In genomic region chr5:83433891-83434290, GRCh38 we compare ENCODE assay signal across 19 cellular contexts. TPM values are rescaled to one million over a fixed set of nuclear protein-coding genes. Genes with fewer than 3 reads are reported as not detected.
DNase-seq lines count a peak whose midpoint lies in the region; ATAC-seq and TF ChIP-seq lines count a peak whose summit lies in the region.
"Had no signal": no experiment of that assay in that cellular context is flagged by ENCODE, and none has a peak within 500 bp of the region (broad histone marks: within the 10 kb centered on the region; RNA-seq: fewer than 3 reads in every experiment).

No MANE protein-coding gene starts in this region.

- TF ChIP-seq RAD21 in SK-N-SH (IDR thresholded peaks at IDR 0.05; ENCODE audit: low read length), result no peak

- H3K4me3 ChIP-seq in SK-N-SH (ENCODE audit: low read depth in 2 of 2, low read length in 1 of 2) (no peak overlapping the region), PC-3 (ENCODE audit: low read length) (no peak overlapping the region), fibroblast of the aortic adventitia (ENCODE audit: low read depth, low read length) (no peak overlapping the region), thyroid gland (replicated peaks in 1 of 3) (no peak overlapping the region)
- H3K4me3 ChIP-seq: MG63 had no signal

- H4K20me1 ChIP-seq in SK-N-SH (ENCODE audit: insufficient read depth), result no peaks in the 10 kb centered on the region
- H4K20me1 ChIP-seq in PC-3 (ENCODE audit: low read length), result no peaks in the 10 kb centered on the region

- no TSS peak for BruUV-seq in PC-3 (replicated peaks; lab: Mats Ljungman, UMichigan)

- H3K9me2 ChIP-seq in SK-N-SH (no peaks in the 10 kb centered on the region), PC-3 (replicated peaks; ENCODE audit: low read length) (no peaks in the 10 kb centered on the region)

- H3K27me3 ChIP-seq in SK-N-SH (ENCODE audit: insufficient read depth) (no peaks in the 10 kb centered on the region), PC-3 (ENCODE audit: low read length) (no peaks in the 10 kb centered on the region), thyroid gland (no peaks in the 10 kb centered on the region)
- H3K27me3 ChIP-seq: MG63 had no signal

- WGBS in SK-N-SH (ENCODE audit: low lambda C conversion rate), result 31% methylated on average over 2 of the region's 2 CpGs
- WGBS in thyroid gland, 2 donors, result 51 to 67% methylated on average over 2 of the region's 2 CpGs

- H3K4me1 Mint-ChIP-seq in activated CD4-positive, alpha-beta T cell treated with anti-CD3 and anti-CD28 coated beads for 36 hours, result no peaks in the 10 kb centered on the region

- CTCF ChIA-PET in SK-N-SH (lab: Yijun Ruan, JAX) (no interaction called here), PC-3 (lab: Charles Lee) (no interaction called here)
- CTCF ChIA-PET in activated CD4-positive, alpha-beta T cell treated with anti-CD3 and anti-CD28 coated beads for 36 hours (lab: Charles Lee), result interaction anchor here (0.7 kb wide), 1 partner anchor 125 kb away, joined by 6 read pairs; no protein-coding TSS in a partner anchor

- H3F3A ChIP-seq in SK-N-SH (replicated peaks; ENCODE audit: insufficient read depth), result no peaks in the 10 kb centered on the region
- H3F3A ChIP-seq in PC-3 (ENCODE audit: low read length, unreplicated experiment), result no peaks in the 10 kb centered on the region

- no peaks in the 10 kb centered on the region for H3K36me3 Mint-ChIP-seq in activated CD4-positive, alpha-beta T cell treated with anti-CD3 and anti-CD28 coated beads for 36 hours (ENCODE audit: low read depth)
- H3K36me3 Mint-ChIP-seq: T-cell had no signal

- DNase-seq in SK-N-SH, result no peak
- DNase-seq in PC-3, result peak; percentile 36
- DNase-seq in fibroblast of the aortic adventitia (ENCODE audit: low read depth), result peak; percentile 76
- DNase-seq in thyroid gland, result no peak
- no peak for DNase-seq in activated CD4-positive, alpha-beta T cell treated with anti-CD3 and anti-CD28 coated beads for 36 hours
- DNase-seq in Right ventricle myocardium inferior (ENCODE audit: missing footprints), result no peak
- DNase-seq in NCI-H1417 (lab: John Stamatoyannopoulos, UW), result no peak
- DNase-seq: C1 segment of cervical spinal cord, H7, Kasumi-1, MG63, NCI-H1092, NCI-H2081 treated with DMSO at 0.1 percent for 48 hours, NCI-H446 treated with DMSO at 0.1 percent for 48 hours, NCI-H69, Right ventricle myocardium superior, T-cell had no signal

- H3K27me3 Mint-ChIP-seq in activated CD4-positive, alpha-beta T cell treated with anti-CD3 and anti-CD28 coated beads for 36 hours, result no peaks in the 10 kb centered on the region
- H3K27me3 Mint-ChIP-seq: T-cell had no signal

- H3K79me2 ChIP-seq in SK-N-SH (ENCODE audit: insufficient read depth) (no peaks in the 10 kb centered on the region), PC-3 (ENCODE audit: low read length) (no peaks in the 10 kb centered on the region)

- no peak for TF ChIP-seq CTCF in SK-N-SH (IDR thresholded peaks at IDR 0.05)
- TF ChIP-seq CTCF in PC-3 (conservative IDR thresholded peaks at IDR 0.05; ENCODE audit: low read depth, low read length), result no peak
- TF ChIP-seq CTCF in fibroblast of the aortic adventitia (IDR thresholded peaks at IDR 0.05; ENCODE audit: insufficient read depth, low read length), result no peak
- TF ChIP-seq CTCF in thyroid gland (IDR thresholded peaks at IDR 0.05), result no peak

- H3K27ac ChIP-seq in SK-N-SH (ENCODE audit: low read depth in 2 of 2, low read length in 1 of 2) (peak overlapping the region in 1 of 2 experiments; percentile 10; a peak in 1 of 4 replicates), PC-3 (ENCODE audit: low read length) (no peak overlapping the region), thyroid gland (no peak overlapping the region)
- H3K27ac ChIP-seq: 22Rv1 had no signal

- H2AFZ ChIP-seq in SK-N-SH (ENCODE audit: low read depth), result no peak overlapping the region
- H2AFZ ChIP-seq in PC-3 (ENCODE audit: low read length), result no peak overlapping the region

- no peak for TF ChIP-seq POLR2A in thyroid gland (IDR thresholded peaks at IDR 0.05)

- H3K4me2 ChIP-seq in SK-N-SH, result no peak overlapping the region
- no peak overlapping the region for H3K4me2 ChIP-seq in PC-3 (ENCODE audit: low read length)

- H3K36me3 ChIP-seq in SK-N-SH (replicated peaks in 1 of 2; ENCODE audit: control insufficient read depth in 1 of 2, insufficient read depth in 2 of 2, low read length in 1 of 2) (no peaks in the 10 kb centered on the region), PC-3 (ENCODE audit: low read depth, low read length) (no peaks in the 10 kb centered on the region), thyroid gland (no peaks in the 10 kb centered on the region)
- H3K36me3 ChIP-seq: MG63 had no signal

- no peaks in the 10 kb centered on the region for H3K4me1 ChIP-seq in SK-N-SH (ENCODE audit: control insufficient read depth in 1 of 2, insufficient read depth in 2 of 2, low read depth in 1 of 2, low read length in 1 of 2)
- no peaks in the 10 kb centered on the region; the same call in 1 of the 2 replicates for H3K4me1 ChIP-seq in PC-3 (ENCODE audit: insufficient read depth, low read length)
- no peaks in the 10 kb centered on the region for H3K4me1 ChIP-seq in thyroid gland

- no peak overlapping the region for H3K4me3 Mint-ChIP-seq in activated CD4-positive, alpha-beta T cell treated with anti-CD3 and anti-CD28 coated beads for 36 hours
- H3K4me3 Mint-ChIP-seq: T-cell had no signal

- intact Hi-C loops in PC-3 (cut with micrococcal nuclease), result loop anchor here (5.0 to 10.0 kb wide), 5 partner anchors 38 to 1082 kb away; partner anchors contain the start of genes TMEM167A, VCAN and XRCC4
- intact Hi-C loops in thyroid gland (cut with DNase I), result no loop called here
- intact Hi-C loops in activated CD4-positive, alpha-beta T cell treated with anti-CD3 and anti-CD28 coated beads for 36 hours (cut with DNase I, micrococcal nuclease), result loop anchor here (5.0 kb wide), 2 partner anchors 128 to 1122 kb away; no protein-coding TSS in a partner anchor
- intact Hi-C loops in Right ventricle myocardium inferior (cut with DNase I), result loop anchor here (5.0 to 10.0 kb wide), 2 partner anchors 359 to 792 kb away; partner anchors contain the start of genes TMEM167A and XRCC4

- no peaks in the 10 kb centered on the region for H3K9me3 ChIP-seq in SK-N-SH
- H3K9me3 ChIP-seq in PC-3 (ENCODE audit: low read length), result no peaks in the 10 kb centered on the region
- H3K9me3 ChIP-seq in thyroid gland, result no peaks in the 10 kb centered on the region
- H3K9me3 ChIP-seq: MG63 had no signal

- no peaks in the 10 kb centered on the region for H3K9me3 Mint-ChIP-seq in activated CD4-positive, alpha-beta T cell treated with anti-CD3 and anti-CD28 coated beads for 36 hours (ENCODE audit: low read depth)
- H3K9me3 Mint-ChIP-seq: T-cell had no signal

- POLR2A ChIA-PET in SK-N-SH (lab: Yijun Ruan, JAX) (no interaction called here), PC-3 (lab: Charles Lee; ENCODE audit: unreplicated experiment) (no interaction called here)
- POLR2A ChIA-PET in activated CD4-positive, alpha-beta T cell treated with anti-CD3 and anti-CD28 coated beads for 36 hours (lab: Charles Lee), result no interaction called here

- H3K27ac Mint-ChIP-seq in activated CD4-positive, alpha-beta T cell treated with anti-CD3 and anti-CD28 coated beads for 36 hours, result no peak overlapping the region
- H3K27ac Mint-ChIP-seq: T-cell had no signal

- H3K9ac ChIP-seq in SK-N-SH (no peak overlapping the region), PC-3 (ENCODE audit: low read length) (no peak overlapping the region)

- ATAC-seq in SK-N-SH treated with all-trans-retinoic acid at 6 μM for 48 hours (no peak), PC-3 (no peak), Right ventricle myocardium inferior (no peak)
- no peak for ATAC-seq in activated CD4-positive, alpha-beta T cell treated with anti-CD3 and anti-CD28 coated beads for 36 hours
- ATAC-seq: T-cell had no signal

- no peak for TF ChIP-seq EP300 in SK-N-SH (IDR thresholded peaks at IDR 0.05; ENCODE audit: borderline replicate concordance in 1 of 2, low read depth in 1 of 2, low read length in 1 of 2)

TF ChIP-seq in SK-N-SH, 30 proteins besides CTCF, POLR2A, EP300 and RAD21 (continues in another document):
- TF ChIP-seq EZH2phosphoT487 (IDR thresholded peaks at IDR 0.05; ENCODE audit: borderline replicate concordance, low read depth), result no peak
- TF ChIP-seq GATA2 (CRISPR knock-in tag; IDR thresholded peaks at IDR 0.05), result no peak
- TF ChIP-seq RXRA (IDR thresholded peaks at IDR 0.05; ENCODE audit: borderline replicate concordance, low read depth), result no peak
- no peak for TF ChIP-seq MEF2A (IDR thresholded peaks at IDR 0.05; ENCODE audit: borderline replicate concordance, low read depth)
- 0 out of 2 replicates have a peak, but pooled peaks have one; percentile 10 for TF ChIP-seq JUND (IDR thresholded peaks at IDR 0.05)

TF ChIP-seq in SK-N-SH treated with all-trans-retinoic acid at 6 μM for 48 hours, 23 proteins besides CTCF, POLR2A, EP300 and RAD21:
- TF ChIP-seq, protein P1, sequence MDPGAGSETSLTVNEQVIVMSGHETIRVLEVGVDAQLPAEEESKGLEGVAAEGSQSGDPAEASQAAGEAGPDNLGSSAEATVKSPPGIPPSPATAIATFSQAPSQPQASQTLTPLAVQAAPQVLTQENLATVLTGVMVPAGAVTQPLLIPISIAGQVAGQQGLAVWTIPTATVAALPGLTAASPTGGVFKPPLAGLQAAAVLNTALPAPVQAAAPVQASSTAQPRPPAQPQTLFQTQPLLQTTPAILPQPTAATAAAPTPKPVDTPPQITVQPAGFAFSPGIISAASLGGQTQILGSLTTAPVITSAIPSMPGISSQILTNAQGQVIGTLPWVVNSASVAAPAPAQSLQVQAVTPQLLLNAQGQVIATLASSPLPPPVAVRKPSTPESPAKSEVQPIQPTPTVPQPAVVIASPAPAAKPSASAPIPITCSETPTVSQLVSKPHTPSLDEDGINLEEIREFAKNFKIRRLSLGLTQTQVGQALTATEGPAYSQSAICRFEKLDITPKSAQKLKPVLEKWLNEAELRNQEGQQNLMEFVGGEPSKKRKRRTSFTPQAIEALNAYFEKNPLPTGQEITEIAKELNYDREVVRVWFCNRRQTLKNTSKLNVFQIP (CRISPR knock-in tag; IDR thresholded peaks at IDR 0.05; ENCODE audit: borderline replicate concordance, low read depth), result no peak
- TF ChIP-seq ZNF8 (CRISPR knock-in tag; IDR thresholded peaks at IDR 0.05) (no peak), PPARA (CRISPR knock-in tag; IDR thresholded peaks at IDR 0.05; ENCODE audit: borderline replicate concordance) (no peak)

RNA-seq across cellular contexts. Expression of gene VCAN, which starts 37.7 kb away (rescaled TPM):
- polyA plus RNA-seq in SK-N-SH (2012; rRNA removed), result 142 and 147 TPM in 2 replicates
- 128 and 146 TPM in 2 replicates for polyA plus RNA-seq in SK-N-SH (2012; cell fraction: cytosol; rRNA removed)
- 105 and 212 TPM in 2 replicates for polyA plus RNA-seq in SK-N-SH (2012; cell fraction: nucleus; rRNA removed)
- total RNA-seq in PC-3 (2014; rRNA removed), result 6.2 and 6.7 TPM in 2 replicates
- total RNA-seq in fibroblast of the aortic adventitia (ENCODE audit: low replicate concordance), result 455 and 1,493 TPM in 2 replicates
- 10 to 100 TPM in 3 of 4 donors, 1 to 10 TPM in 1; 9.7 to 50.1 (median 33.1) TPM for total RNA-seq in thyroid gland
- total RNA-seq in activated CD4-positive, alpha-beta T cell treated with anti-CD3 and anti-CD28 coated beads for 36 hours, result not detected
- 41.2 TPM for total RNA-seq in Right ventricle myocardium inferior

Comparison
In these comparisons a context has a peak if more than half of its experiments do, and no peak if none do; other contexts are left out.
1. DNase-seq: peak in PC-3 (single experiment) and fibroblast of the aortic adventitia (single experiment); none in SK-N-SH (single experiment), thyroid gland (0 of 2), activated CD4-positive, alpha-beta T cell treated with anti-CD3 and anti-CD28 coated beads for 36 hours (single experiment), Right ventricle myocardium inferior (single experiment) and NCI-H1417 (0 of 3).